20 cellular contexts compared by ENCODE assay signal in the genomic region with DNA sequence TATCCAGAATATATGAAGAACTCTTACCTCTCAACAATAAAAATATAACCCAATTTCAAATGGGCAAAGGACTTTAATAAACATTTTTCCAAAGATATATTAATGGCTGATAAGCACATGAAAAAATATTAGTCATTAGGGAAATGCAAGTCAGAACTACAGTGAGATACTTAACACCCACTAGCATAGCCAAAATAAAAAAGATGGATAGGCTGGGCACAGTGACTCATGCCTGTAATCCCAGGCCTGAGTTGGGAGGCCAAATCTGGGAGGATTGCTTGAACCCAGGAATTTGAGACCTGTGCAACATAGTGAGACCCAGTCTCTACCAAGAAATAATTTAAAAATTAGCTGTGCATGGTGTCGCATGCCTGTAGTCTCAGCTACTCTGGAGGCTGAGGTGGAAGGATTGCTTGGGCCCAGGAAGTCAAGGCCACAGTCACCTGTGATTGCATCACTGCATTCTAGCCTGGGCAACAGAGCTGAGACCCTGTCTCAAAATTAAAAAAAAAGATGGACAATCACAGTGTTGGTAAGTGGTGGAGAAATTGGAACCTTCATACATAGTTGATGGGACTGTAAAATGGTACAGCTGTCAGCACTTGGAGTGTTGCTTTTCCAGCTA. TPM values are rescaled to one million over a fixed set of nuclear protein-coding genes. Genes with fewer than 3 reads are reported as not detected.
DNase-seq lines count a peak whose midpoint lies in the region; ATAC-seq, FAIRE-seq and TF ChIP-seq lines count a peak whose summit lies in the region.
"Had no signal": no experiment of that assay in that cellular context is flagged by ENCODE, and none has a peak within 500 bp of the region (broad histone marks: within the 10 kb centered on the region; RNA-seq: fewer than 3 reads in every experiment).

No MANE protein-coding gene starts in this region.

- H3K36me3 Mint-ChIP-seq in endodermal cell (ENCODE audit: low read depth) (peaks cover 78% of the 10 kb centered on the region), nephron progenitor cell (ENCODE audit: low read depth) (peaks cover 76% of the 10 kb centered on the region)

- ATAC-seq in HG02981 (IDR thresholded peaks at IDR 0.05; ENCODE audit: unreplicated experiment) (no peak), HG03521 (IDR thresholded peaks at IDR 0.05; ENCODE audit: unreplicated experiment) (no peak)
- ATAC-seq: T-helper 17 cell had no signal

- no peaks in the 10 kb centered on the region for H3K4me1 Mint-ChIP-seq in endodermal cell
- no peaks in the 10 kb centered on the region for H3K4me1 Mint-ChIP-seq in nephron progenitor cell
- H3K4me1 Mint-ChIP-seq: WTC11 had no signal

- 0 out of 2 replicates have a peak, but pooled peaks have one; percentile 13 for TF ChIP-seq POLR2A in GM12892 (IDR thresholded peaks at IDR 0.05; ENCODE audit: low read depth, low read length)

- TF ChIP-seq CTCF in endodermal cell (conservative IDR thresholded peaks at IDR 0.05) (no peak), nephron progenitor cell (IDR thresholded peaks at IDR 0.05) (no peak), GM10266 (IDR thresholded peaks at IDR 0.05; ENCODE audit: control insufficient read depth, insufficient read depth, low read depth, missing control alignments) (no peak)

- DNase-seq in GM12892 (ENCODE audit: insufficient read length) (no peak), HCEC 1CT (peak; percentile 31), endodermal cell (no peak), nephron progenitor cell (no peak), GM10266 (ENCODE audit: extremely low spot score) (no peak)
- DNase-seq: activated CD4-positive, alpha-beta memory T cell treated with anti-CD3 and anti-CD28 coated beads for 36 hours; activated naive CD4-positive, alpha-beta T cell treated with anti-CD3 and anti-CD28 coated beads, Interleukin-2, amount 50 U/mL, for 16 hours; activated T-cell treated with anti-CD3 and anti-CD28 coated beads, Interleukin-2, amount 50 U/mL, for 1 hour; COR-L47; cortex of kidney; NCI-H1417; NCI-H69; sigmoid colon; stimulated activated naive CD4-positive, alpha-beta T cell; T-helper 17 cell had no signal

- H3K4me1 ChIP-seq in endodermal cell (ENCODE audit: control insufficient read depth, insufficient read depth, low read length) = no peaks in the 10 kb centered on the region

- FAIRE-seq in GM12892 (lab: Jason Lieb, UNC) = no peak

- 78 to 95% methylated on average over 1 of the region's 1 CpG for WGBS in endodermal cell (ENCODE audit: insufficient coverage in 1 of 2, insufficient read length in 1 of 2), 2 experiments

- no peak overlapping the region for H3K9ac ChIP-seq in endodermal cell (ENCODE audit: extremely low read depth, low read length, poor library complexity, severe bottlenecking)

- no peak overlapping the region for H3K4me3 ChIP-seq in endodermal cell (ENCODE audit: low read length)
- H3K4me3 ChIP-seq: sigmoid colon, SJSA1, tibial nerve had no signal

- H3K9me3 ChIP-seq in endodermal cell (ENCODE audit: control insufficient read depth, low read length) = no peaks in the 10 kb centered on the region
- H3K9me3 ChIP-seq: sigmoid colon, SJSA1, tibial nerve had no signal

- H3K4me3 Mint-ChIP-seq in endodermal cell (no peak overlapping the region), nephron progenitor cell (no peak overlapping the region)
- H3K4me3 Mint-ChIP-seq: activated CD4-positive, alpha-beta memory T cell treated with anti-CD3 and anti-CD28 coated beads for 36 hours; T-helper 17 cell; WTC11 had no signal

- H3K9me3 Mint-ChIP-seq in endodermal cell (no peaks in the 10 kb centered on the region), nephron progenitor cell (no peaks in the 10 kb centered on the region)
- H3K9me3 Mint-ChIP-seq: activated CD4-positive, alpha-beta memory T cell treated with anti-CD3 and anti-CD28 coated beads for 36 hours had no signal

- no peak overlapping the region for H3K27ac ChIP-seq in endodermal cell (ENCODE audit: low read depth, low read length)
- H3K27ac ChIP-seq: sigmoid colon, SJSA1, tibial nerve had no signal

- H3K27ac Mint-ChIP-seq in endodermal cell (peak overlapping the region; percentile 58), nephron progenitor cell (peak overlapping the region; percentile 45)
- H3K27ac Mint-ChIP-seq: activated CD4-positive, alpha-beta memory T cell treated with anti-CD3 and anti-CD28 coated beads for 36 hours had no signal

- no peaks in the 10 kb centered on the region for H3K27me3 Mint-ChIP-seq in endodermal cell (ENCODE audit: insufficient read depth)
- no peaks in the 10 kb centered on the region for H3K27me3 Mint-ChIP-seq in nephron progenitor cell (ENCODE audit: low read depth, poor library complexity)
- H3K27me3 Mint-ChIP-seq: activated CD4-positive, alpha-beta memory T cell treated with anti-CD3 and anti-CD28 coated beads for 36 hours; T-helper 17 cell had no signal

- H3K27me3 ChIP-seq in endodermal cell (ENCODE audit: control insufficient read depth, insufficient read depth, low read length, poor library complexity, severe bottlenecking) = no peaks in the 10 kb centered on the region
- H3K27me3 ChIP-seq: sigmoid colon, SJSA1, tibial nerve had no signal

- H3K36me3 ChIP-seq in endodermal cell (ENCODE audit: control insufficient read depth, insufficient read depth, low read length) = peaks cover 91% of the 10 kb centered on the region

RNA-seq across cellular contexts. Expression of gene MARCHF7, which starts 25.1 kb away (rescaled TPM):
- 85.7 TPM for polyA plus RNA-seq in GM12892 (2012; ENCODE audit: missing spikeins)
- total RNA-seq in endodermal cell = 100 to 1,000 TPM; 105 to 125 TPM
- polyA plus RNA-seq in endodermal cell (2013, experiment 1 of 2) = 148 TPM
- 143 TPM for polyA plus RNA-seq in endodermal cell (2013, experiment 2 of 2)
